1 cellular context compared by ENCODE assay signal in the genomic region with DNA sequence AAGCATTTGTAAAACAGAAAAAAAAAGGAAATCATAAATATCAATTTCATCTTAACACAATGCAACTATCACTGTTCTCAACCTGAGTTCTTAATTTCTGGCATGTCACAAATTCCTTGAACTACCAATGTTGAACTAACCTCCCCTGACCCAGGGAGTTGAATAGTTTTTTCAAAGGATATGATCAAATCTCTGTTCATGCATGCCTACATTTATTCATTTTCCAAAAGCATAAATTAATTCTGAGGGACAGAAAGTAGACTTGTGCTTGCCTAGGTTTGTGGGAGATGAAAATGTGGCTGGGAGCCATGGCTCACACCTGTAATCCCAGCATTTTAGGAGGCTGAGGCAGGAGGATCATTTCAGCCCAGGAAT.
TF ChIP-seq lines count a peak whose summit lies in the region.

No MANE protein-coding gene starts in this region.

TF ChIP-seq in GM23338, 12 proteins besides CTCF, POLR2A, EP300 and RAD21 (continued from another document):
- TF ChIP-seq, protein P1, sequence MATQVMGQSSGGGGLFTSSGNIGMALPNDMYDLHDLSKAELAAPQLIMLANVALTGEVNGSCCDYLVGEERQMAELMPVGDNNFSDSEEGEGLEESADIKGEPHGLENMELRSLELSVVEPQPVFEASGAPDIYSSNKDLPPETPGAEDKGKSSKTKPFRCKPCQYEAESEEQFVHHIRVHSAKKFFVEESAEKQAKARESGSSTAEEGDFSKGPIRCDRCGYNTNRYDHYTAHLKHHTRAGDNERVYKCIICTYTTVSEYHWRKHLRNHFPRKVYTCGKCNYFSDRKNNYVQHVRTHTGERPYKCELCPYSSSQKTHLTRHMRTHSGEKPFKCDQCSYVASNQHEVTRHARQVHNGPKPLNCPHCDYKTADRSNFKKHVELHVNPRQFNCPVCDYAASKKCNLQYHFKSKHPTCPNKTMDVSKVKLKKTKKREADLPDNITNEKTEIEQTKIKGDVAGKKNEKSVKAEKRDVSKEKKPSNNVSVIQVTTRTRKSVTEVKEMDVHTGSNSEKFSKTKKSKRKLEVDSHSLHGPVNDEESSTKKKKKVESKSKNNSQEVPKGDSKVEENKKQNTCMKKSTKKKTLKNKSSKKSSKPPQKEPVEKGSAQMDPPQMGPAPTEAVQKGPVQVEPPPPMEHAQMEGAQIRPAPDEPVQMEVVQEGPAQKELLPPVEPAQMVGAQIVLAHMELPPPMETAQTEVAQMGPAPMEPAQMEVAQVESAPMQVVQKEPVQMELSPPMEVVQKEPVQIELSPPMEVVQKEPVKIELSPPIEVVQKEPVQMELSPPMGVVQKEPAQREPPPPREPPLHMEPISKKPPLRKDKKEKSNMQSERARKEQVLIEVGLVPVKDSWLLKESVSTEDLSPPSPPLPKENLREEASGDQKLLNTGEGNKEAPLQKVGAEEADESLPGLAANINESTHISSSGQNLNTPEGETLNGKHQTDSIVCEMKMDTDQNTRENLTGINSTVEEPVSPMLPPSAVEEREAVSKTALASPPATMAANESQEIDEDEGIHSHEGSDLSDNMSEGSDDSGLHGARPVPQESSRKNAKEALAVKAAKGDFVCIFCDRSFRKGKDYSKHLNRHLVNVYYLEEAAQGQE (IDR thresholded peaks at IDR 0.05; ENCODE audit: unreplicated experiment): no peak
